13 cellular contexts compared by ENCODE assay signal in genomic region chr4:5524900-5525299, GRCh38.
DNase-seq lines count a peak whose midpoint lies in the region; ATAC-seq, FAIRE-seq and TF ChIP-seq lines count a peak whose summit lies in the region.
"Had no signal": no experiment of that assay in that cellular context is flagged by ENCODE, and none has a peak within 500 bp of the region (broad histone marks: within the 10 kb centered on the region; RNA-seq: fewer than 3 reads in every experiment).

No MANE protein-coding gene starts in this region.

- H3K79me2 ChIP-seq in HepG2 (ENCODE audit: insufficient read depth, low read length), result no peaks in the 10 kb centered on the region

- no peak overlapping the region for H3K27ac Mint-ChIP-seq in activated naive CD4-positive, alpha-beta T cell treated with anti-CD3 and anti-CD28 coated beads, Interleukin-2, amount 10 ng/mL, durations not matched to agents 7 days and 5 days
- no peak overlapping the region for H3K27ac Mint-ChIP-seq in immature natural killer cell

- DNase-seq in HepG2 (ENCODE audit: low spot score) (no peak), astrocyte of the hippocampus (ENCODE audit: low read depth, low spot score) (peak; percentile 94), left ventricle myocardium superior (no peak), HuH-7 (ENCODE audit: low spot score) (no peak), immature natural killer cell (no peak)
- no peak for DNase-seq in activated naive CD4-positive, alpha-beta T cell treated with anti-CD3 and anti-CD28 coated beads, Interleukin-2, amount 10 ng/mL, durations not matched to agents 7 days and 5 days
- DNase-seq: activated naive CD4-positive, alpha-beta T cell; left lung; NCI-H187 treated with DMSO at 0.1 percent for 48 hours; SHP77 treated with DMSO at 0.1 percent for 48 hours; small intestine had no signal

- TF ChIP-seq RAD21 in liver (IDR thresholded peaks at IDR 0.05) (no peak), HepG2 (CRISPR knock-in tag; IDR thresholded peaks at IDR 0.05) (no peak)

- in situ Hi-C loops in HepG2 (cut with HindIII; ENCODE audit: extremely low pct_ligation_motif_present, low pct_unique_long_range_greater_than_20kb), result no loop called here

- no peaks in the 10 kb centered on the region for H3K36me3 Mint-ChIP-seq in activated naive CD4-positive, alpha-beta T cell treated with anti-CD3 and anti-CD28 coated beads, Interleukin-2, amount 10 ng/mL, durations not matched to agents 7 days and 5 days
- H3K36me3 Mint-ChIP-seq in immature natural killer cell, result no peaks in the 10 kb centered on the region

- peaks cover 16% of the 10 kb centered on the region for H3K9me3 Mint-ChIP-seq in activated naive CD4-positive, alpha-beta T cell treated with anti-CD3 and anti-CD28 coated beads, Interleukin-2, amount 10 ng/mL, durations not matched to agents 7 days and 5 days
- peaks cover 0 to 2% (median 0%) of the 10 kb centered on the region in 6 donors for H3K9me3 Mint-ChIP-seq in immature natural killer cell

- CTCF ChIA-PET in HepG2 (lab: Yijun Ruan, JAX; ENCODE audit: low intra/inter-chr PET ratio, low total read pairs), result no interaction called here
- CTCF ChIA-PET in activated naive CD4-positive, alpha-beta T cell treated with anti-CD3 and anti-CD28 coated beads, Interleukin-2, amount 10 ng/mL, durations not matched to agents 7 days and 5 days (lab: Charles Lee), result no interaction called here

- H3K4me2 ChIP-seq in HepG2 (ENCODE audit: low read depth, low read length), result no peak overlapping the region

- TF ChIP-seq POLR2A in HepG2 (IDR thresholded peaks at IDR 0.05; ENCODE audit: insufficient read depth in 1 of 2, low read depth in 2 of 2, low read length in 2 of 2), result no peak

- H3K4me3 Mint-ChIP-seq in activated naive CD4-positive, alpha-beta T cell treated with anti-CD3 and anti-CD28 coated beads, Interleukin-2, amount 10 ng/mL, durations not matched to agents 7 days and 5 days, result no peak overlapping the region
- H3K4me3 Mint-ChIP-seq in immature natural killer cell, result no peak overlapping the region

- no peak overlapping the region for H3K4me3 ChIP-seq in liver (ENCODE audit: low read depth in 1 of 3, low read length in 3 of 3)
- no peak overlapping the region for H3K4me3 ChIP-seq in HepG2 (replicated peaks in 1 of 3; ENCODE audit: insufficient read depth in 1 of 3, low read depth in 2 of 3, low read length in 3 of 3)
- H3K4me3 ChIP-seq: left lung had no signal

- H3K4me1 ChIP-seq in liver (ENCODE audit: control insufficient read depth in 4 of 4, insufficient read depth in 4 of 4, low read length in 3 of 4), result peaks cover 0 to 10% (median 1%) of the 10 kb centered on the region in 4 donors
- H3K4me1 ChIP-seq in HepG2 (ENCODE audit: insufficient read depth, low read length), result no peaks in the 10 kb centered on the region
- H3K4me1 ChIP-seq: left lung had no signal

- no peak overlapping the region for H2AFZ ChIP-seq in HepG2 (ENCODE audit: low read length)

- WGBS in liver, result 34% methylated on average over 3 of the region's 3 CpGs
- 17% methylated on average over 2 of the region's 3 CpGs for WGBS in HepG2 (ENCODE audit: low lambda C conversion rate)

- TF ChIP-seq EP300 in HepG2 (IDR thresholded peaks at IDR 0.05; ENCODE audit: low read depth in 2 of 2, low read length in 2 of 2) (no peak), HepG2 (CRISPR knock-in tag; IDR thresholded peaks at IDR 0.05; ENCODE audit: borderline replicate concordance) (no peak)

- peak overlapping the region; percentile 35 to 74 for H3K27ac ChIP-seq in liver (ENCODE audit: low read depth in 1 of 2, low read length in 2 of 2)
- no peak overlapping the region for H3K27ac ChIP-seq in HepG2 (ENCODE audit: extremely low read length, insufficient read depth, low read length)
- H3K27ac ChIP-seq: left lung had no signal

- TF ChIP-seq CTCF in liver (IDR thresholded peaks at IDR 0.05; ENCODE audit: low read depth, low read length, missing input control) (no peak), HepG2 (CRISPR knock-in tag; IDR thresholded peaks at IDR 0.05) (no peak)

- intact Hi-C loops in HepG2 (cut with micrococcal nuclease; ENCODE audit: unreplicated experiment), result no loop called here
- intact Hi-C loops in left ventricle myocardium superior (cut with micrococcal nuclease), result no loop called here

- H3K27me3 ChIP-seq in liver (ENCODE audit: control insufficient read depth in 4 of 4, insufficient read depth in 4 of 4, low read length in 3 of 4) (no peaks in the 10 kb centered on the region), HepG2 (ENCODE audit: control insufficient read depth in 1 of 2, insufficient read depth in 2 of 2, low read length in 2 of 2) (no peaks in the 10 kb centered on the region)
- H3K27me3 ChIP-seq: left lung had no signal

- no peaks in the 10 kb centered on the region for H4K20me1 ChIP-seq in HepG2 (ENCODE audit: insufficient read depth, low read length)

- BruUV-seq in HepG2 (replicated peaks; lab: Mats Ljungman, UMichigan), result no TSS peak

- no peak overlapping the region for H3K9ac ChIP-seq in liver (ENCODE audit: low read depth in 1 of 2, low read length in 2 of 2)
- H3K9ac ChIP-seq in HepG2 (ENCODE audit: insufficient read depth, low read depth, low read length), result no peak overlapping the region

- ATAC-seq in HepG2 (no peak), left ventricle myocardium superior (peak; percentile 50), GM18519 (IDR thresholded peaks at IDR 0.05; ENCODE audit: low FRiP score, unreplicated experiment) (no peak)
- ATAC-seq: left lung had no signal

- no peaks in the 10 kb centered on the region for H3K4me1 Mint-ChIP-seq in activated naive CD4-positive, alpha-beta T cell treated with anti-CD3 and anti-CD28 coated beads, Interleukin-2, amount 10 ng/mL, durations not matched to agents 7 days and 5 days
- no peaks in the 10 kb centered on the region for H3K4me1 Mint-ChIP-seq in immature natural killer cell

- H3K27me3 Mint-ChIP-seq in activated naive CD4-positive, alpha-beta T cell treated with anti-CD3 and anti-CD28 coated beads, Interleukin-2, amount 10 ng/mL, durations not matched to agents 7 days and 5 days, result no peaks in the 10 kb centered on the region
- peaks cover 0 to 6% (median 0%) of the 10 kb centered on the region in 3 donors for H3K27me3 Mint-ChIP-seq in immature natural killer cell (ENCODE audit: low read depth in 3 of 3)

- no peak for FAIRE-seq in HepG2 (lab: Jason Lieb, UNC)
- FAIRE-seq: small intestine had no signal

- POLR2A ChIA-PET in HepG2 (lab: Yijun Ruan, JAX), result no interaction called here

- H3K36me3 ChIP-seq in liver (ENCODE audit: control insufficient read depth in 4 of 4, insufficient read depth in 3 of 4, low read depth in 1 of 4, low read length in 3 of 4) (no peaks in the 10 kb centered on the region), HepG2 (replicated peaks in 1 of 2; ENCODE audit: control insufficient read depth in 1 of 2, insufficient read depth in 2 of 2, low read length in 2 of 2) (no peaks in the 10 kb centered on the region)
- H3K36me3 ChIP-seq: left lung had no signal

- H3K9me3 ChIP-seq in liver (ENCODE audit: control insufficient read depth in 4 of 4, low read length in 3 of 4) (no peaks in the 10 kb centered on the region), HepG2 (ENCODE audit: low read length) (no peaks in the 10 kb centered on the region)

TF ChIP-seq in liver, 16 proteins besides CTCF, POLR2A, EP300 and RAD21:
- TF ChIP-seq SP1 (IDR thresholded peaks at IDR 0.05) (peak; percentile 75), YY1 (IDR thresholded peaks at IDR 0.05) (no peak), NR2F2 (IDR thresholded peaks at IDR 0.05) (peak; percentile 81), HNF4G (IDR thresholded peaks at IDR 0.05) (no peak), RXRA (IDR thresholded peaks at IDR 0.05) (peak; percentile 79 to 80)

TF ChIP-seq in HepG2, 621 proteins besides CTCF, POLR2A, EP300 and RAD21:
- TF ChIP-seq CEBPG (CRISPR knock-in tag; IDR thresholded peaks at IDR 0.05), result no peak
- no peak for TF ChIP-seq ATF1 (CRISPR knock-in tag; IDR thresholded peaks at IDR 0.05)
- TF ChIP-seq SRF (IDR thresholded peaks at IDR 0.05; ENCODE audit: low read depth, low read length), result no peak
- TF ChIP-seq ZFYVE20 (CRISPR knock-in tag; IDR thresholded peaks at IDR 0.05; ENCODE audit: borderline replicate concordance, low read depth), result no peak
- no peak for TF ChIP-seq MLXIP (CRISPR knock-in tag; IDR thresholded peaks at IDR 0.05; ENCODE audit: borderline replicate concordance)
- no peak for TF ChIP-seq ZNF850 (CRISPR knock-in tag; conservative IDR thresholded peaks at IDR 0.05)
- TF ChIP-seq FOXA3 (CRISPR knock-in tag; IDR thresholded peaks at IDR 0.05), result no peak
- no peak for TF ChIP-seq SMAD9 (CRISPR knock-in tag; IDR thresholded peaks at IDR 0.05)
- TF ChIP-seq EHMT2 (IDR thresholded peaks at IDR 0.05; ENCODE audit: borderline replicate concordance, low read depth, low read length), result no peak
- no peak for TF ChIP-seq HDAC6 (IDR thresholded peaks at IDR 0.05; ENCODE audit: low read depth, low read length)
- no peak for TF ChIP-seq SAP130 (CRISPR knock-in tag; IDR thresholded peaks at IDR 0.05; ENCODE audit: low read depth)
- TF ChIP-seq PAWR (CRISPR knock-in tag; IDR thresholded peaks at IDR 0.05; ENCODE audit: borderline replicate concordance), result no peak
- no peak for TF ChIP-seq ZNF205 (CRISPR knock-in tag; IDR thresholded peaks at IDR 0.05)
